8 cellular contexts compared by ENCODE assay signal in the genomic region with DNA sequence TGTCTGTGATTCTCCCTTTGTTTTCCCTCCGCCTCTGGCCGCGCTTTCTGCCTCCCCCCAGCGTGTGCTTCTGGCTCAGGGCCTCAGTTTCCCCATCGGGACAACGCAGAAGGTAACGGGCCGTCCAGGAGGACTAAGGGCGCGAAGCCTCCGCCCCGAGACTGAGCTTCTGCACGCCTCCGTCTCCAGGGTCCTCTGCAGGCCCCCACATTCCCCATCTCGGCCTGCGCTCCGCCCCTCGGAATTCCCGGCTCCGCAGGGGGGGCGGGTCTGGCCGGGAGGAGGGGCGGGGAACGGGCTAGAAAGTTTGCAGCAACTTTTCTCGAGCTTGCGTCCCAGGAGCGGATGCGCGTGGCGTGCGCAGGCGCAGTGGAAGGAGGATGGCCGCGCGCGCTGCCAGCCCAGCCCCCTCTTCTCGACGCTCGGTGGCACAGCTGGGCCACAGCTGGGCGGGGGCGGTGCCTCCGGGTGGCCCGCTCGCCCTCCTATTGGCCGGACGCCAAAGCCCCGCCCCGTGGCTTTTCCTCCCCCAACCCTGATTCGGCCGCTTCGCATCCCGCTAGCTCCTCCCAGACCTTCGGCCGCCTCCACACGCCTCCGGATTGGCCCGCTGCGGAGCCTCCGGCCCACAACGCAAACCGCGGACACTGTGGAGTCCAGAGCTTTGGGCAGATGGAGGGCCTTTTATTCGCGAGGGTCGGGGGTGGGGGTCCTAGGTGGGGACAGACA. TPM values are rescaled to one million over a fixed set of nuclear protein-coding genes. Genes with fewer than 3 reads are reported as not detected.
DNase-seq lines count a peak whose midpoint lies in the region; ATAC-seq and TF ChIP-seq lines count a peak whose summit lies in the region.

A gene (minus strand): TSS at position 199 of the 729 bp plus-strand sequence. CDS start 408 bp downstream, outside the sequence.

- intact Hi-C loops in lower lobe of right lung (cut with DNase I) = no loop called here

- peak within 1 kb of the TSS; percentile 89 for H3K27ac ChIP-seq in lower lobe of right lung

- ATAC-seq in GM19351 (IDR thresholded peaks at IDR 0.05; ENCODE audit: unreplicated experiment) (peak; percentile 55), HG03520 (IDR thresholded peaks at IDR 0.05; ENCODE audit: unreplicated experiment) (peak; percentile 56), lower lobe of right lung (peak; percentile 78 to 87)

- peaks cover 10% of the 10 kb centered on the region for H3K36me3 ChIP-seq in lower lobe of right lung

- CTCF ChIA-PET in activated CD4-positive, alpha-beta memory T cell treated with anti-CD3 and anti-CD28 coated beads, Interleukin-2, amount 10 ng/mL, durations not matched to agents 7 days and 5 days (lab: Charles Lee) = interaction anchor here (0.6 to 7.4 kb wide), 49 partner anchors 10 to 579 kb away, joined by 3 to 212 read pairs (median 4); a partner anchor contains a TSS

- H3K36me3 Mint-ChIP-seq in activated CD4-positive, alpha-beta memory T cell treated with anti-CD3 and anti-CD28 coated beads, Interleukin-2, amount 10 ng/mL, durations not matched to agents 7 days and 5 days (ENCODE audit: low read depth) = peaks cover 5% of the 10 kb centered on the region

- peak within 1 kb of the TSS; percentile 79 for H3K4me3 Mint-ChIP-seq in activated CD4-positive, alpha-beta memory T cell treated with anti-CD3 and anti-CD28 coated beads, Interleukin-2, amount 10 ng/mL, durations not matched to agents 7 days and 5 days

- peaks cover 40% of the 10 kb centered on the region for H3K4me1 ChIP-seq in lower lobe of right lung

- H3K4me3 ChIP-seq in lower lobe of right lung = peak within 1 kb of the TSS; percentile 73

- peaks cover 18% of the 10 kb centered on the region for H3K27me3 Mint-ChIP-seq in activated CD4-positive, alpha-beta memory T cell treated with anti-CD3 and anti-CD28 coated beads, Interleukin-2, amount 10 ng/mL, durations not matched to agents 7 days and 5 days

- peak within 1 kb of the TSS; percentile 85 for H3K27ac Mint-ChIP-seq in activated CD4-positive, alpha-beta memory T cell treated with anti-CD3 and anti-CD28 coated beads, Interleukin-2, amount 10 ng/mL, durations not matched to agents 7 days and 5 days

- peak; percentile 40 to 95 (median 90) for DNase-seq in C1 segment of cervical spinal cord (lab: John Stamatoyannopoulos, UW)
- DNase-seq in NCI-H774 (lab: John Stamatoyannopoulos, UW) = peak; percentile 97
- peak; percentile 97 for DNase-seq in activated CD4-positive, alpha-beta memory T cell treated with anti-CD3 and anti-CD28 coated beads, Interleukin-2, amount 10 ng/mL, durations not matched to agents 7 days and 5 days
- DNase-seq in ecto neural progenitor cell (ENCODE audit: low spot score) = peak; percentile 99
- peak; percentile 97 for DNase-seq in lower lobe of right lung
- peak; percentile 84 to 91 (median 85) for DNase-seq in stimulated activated CD4-positive, alpha-beta T cell treated with anti-CD3 and anti-CD28 coated beads, TNF-alpha, amount 100 ng/mL, for 1 hour (ENCODE audit: low read depth in 3 of 3, low spot score in 1 of 3)

- no peaks in the 10 kb centered on the region for H3K9me3 ChIP-seq in lower lobe of right lung

- peaks cover 18% of the 10 kb centered on the region for H3K4me1 Mint-ChIP-seq in activated CD4-positive, alpha-beta memory T cell treated with anti-CD3 and anti-CD28 coated beads, Interleukin-2, amount 10 ng/mL, durations not matched to agents 7 days and 5 days

- H3K9me3 Mint-ChIP-seq in activated CD4-positive, alpha-beta memory T cell treated with anti-CD3 and anti-CD28 coated beads, Interleukin-2, amount 10 ng/mL, durations not matched to agents 7 days and 5 days = no peaks in the 10 kb centered on the region

- no peak for TF ChIP-seq CTCF in lower lobe of right lung (IDR thresholded peaks at IDR 0.05)

- POLR2A ChIA-PET in activated CD4-positive, alpha-beta memory T cell treated with anti-CD3 and anti-CD28 coated beads, Interleukin-2, amount 10 ng/mL, durations not matched to agents 7 days and 5 days (lab: Charles Lee) = interaction anchor here (0.5 to 3.6 kb wide), 15 partner anchors 10 to 244 kb away, joined by 3 to 32 read pairs (median 6); a partner anchor contains a TSS

- H3K27me3 ChIP-seq in lower lobe of right lung (ENCODE audit: low read depth) = peaks cover 26% of the 10 kb centered on the region

RNA-seq across cellular contexts. Expression of the gene that starts here (rescaled TPM):
- total RNA-seq in activated CD4-positive, alpha-beta memory T cell treated with anti-CD3 and anti-CD28 coated beads, Interleukin-2, amount 10 ng/mL, durations not matched to agents 7 days and 5 days = 1 to 10 TPM; 1.6 to 1.7 TPM
- total RNA-seq in lower lobe of right lung = 16.8 TPM

Comparison
In these comparisons a context has a peak if more than half of its experiments do, and no peak if none do; other contexts are left out.
1. Peak in every context shown above with its lines: DNase-seq, ATAC-seq, H3K4me3 ChIP-seq and H3K27ac ChIP-seq.